In the genomic region with DNA sequence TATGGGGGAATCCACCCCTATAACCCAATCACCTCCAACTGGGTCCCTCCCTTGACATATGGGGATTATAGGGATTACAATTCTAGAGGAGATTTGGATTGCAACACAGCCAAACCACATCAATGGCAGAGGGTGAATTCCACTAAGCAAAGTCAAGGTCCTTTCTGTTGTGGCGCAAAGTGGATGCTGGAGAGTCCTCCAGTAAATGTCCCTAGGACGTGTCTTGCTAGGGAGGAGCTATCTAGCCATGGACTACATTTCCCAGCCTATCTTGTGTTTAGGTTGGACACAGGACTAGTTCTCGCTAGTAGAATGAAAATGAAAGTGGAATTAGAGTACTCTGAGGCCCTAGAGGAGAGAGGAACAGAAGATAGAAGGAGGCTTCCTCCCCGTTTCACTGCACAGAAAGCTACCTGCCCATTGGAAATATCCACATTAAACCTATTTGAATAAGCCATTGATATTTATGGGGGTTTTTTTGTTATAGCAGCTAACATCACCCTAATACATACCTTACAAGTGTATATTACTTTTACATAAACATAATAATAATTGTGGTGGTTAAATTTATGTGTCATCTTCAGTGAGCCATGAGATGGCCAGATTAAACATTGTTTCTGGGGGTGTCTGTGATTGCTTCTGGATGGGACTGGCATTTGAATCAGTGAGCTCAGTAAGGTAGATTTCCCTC, we compare ENCODE assay signal across 1 cellular context.
TF ChIP-seq lines count a peak whose summit lies in the region.

No MANE protein-coding gene starts in this region.

TF ChIP-seq in HepG2, 621 proteins besides CTCF, POLR2A, EP300 and RAD21 (continued from another document and continues in another):
- TF ChIP-seq, protein P1, sequence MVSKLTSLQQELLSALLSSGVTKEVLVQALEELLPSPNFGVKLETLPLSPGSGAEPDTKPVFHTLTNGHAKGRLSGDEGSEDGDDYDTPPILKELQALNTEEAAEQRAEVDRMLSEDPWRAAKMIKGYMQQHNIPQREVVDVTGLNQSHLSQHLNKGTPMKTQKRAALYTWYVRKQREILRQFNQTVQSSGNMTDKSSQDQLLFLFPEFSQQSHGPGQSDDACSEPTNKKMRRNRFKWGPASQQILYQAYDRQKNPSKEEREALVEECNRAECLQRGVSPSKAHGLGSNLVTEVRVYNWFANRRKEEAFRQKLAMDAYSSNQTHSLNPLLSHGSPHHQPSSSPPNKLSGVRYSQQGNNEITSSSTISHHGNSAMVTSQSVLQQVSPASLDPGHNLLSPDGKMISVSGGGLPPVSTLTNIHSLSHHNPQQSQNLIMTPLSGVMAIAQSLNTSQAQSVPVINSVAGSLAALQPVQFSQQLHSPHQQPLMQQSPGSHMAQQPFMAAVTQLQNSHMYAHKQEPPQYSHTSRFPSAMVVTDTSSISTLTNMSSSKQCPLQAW (CRISPR knock-in tag; IDR thresholded peaks at IDR 0.05): no peak
- no peak for TF ChIP-seq MLLT10 (CRISPR knock-in tag; IDR thresholded peaks at IDR 0.05)
- TF ChIP-seq, protein P2, sequence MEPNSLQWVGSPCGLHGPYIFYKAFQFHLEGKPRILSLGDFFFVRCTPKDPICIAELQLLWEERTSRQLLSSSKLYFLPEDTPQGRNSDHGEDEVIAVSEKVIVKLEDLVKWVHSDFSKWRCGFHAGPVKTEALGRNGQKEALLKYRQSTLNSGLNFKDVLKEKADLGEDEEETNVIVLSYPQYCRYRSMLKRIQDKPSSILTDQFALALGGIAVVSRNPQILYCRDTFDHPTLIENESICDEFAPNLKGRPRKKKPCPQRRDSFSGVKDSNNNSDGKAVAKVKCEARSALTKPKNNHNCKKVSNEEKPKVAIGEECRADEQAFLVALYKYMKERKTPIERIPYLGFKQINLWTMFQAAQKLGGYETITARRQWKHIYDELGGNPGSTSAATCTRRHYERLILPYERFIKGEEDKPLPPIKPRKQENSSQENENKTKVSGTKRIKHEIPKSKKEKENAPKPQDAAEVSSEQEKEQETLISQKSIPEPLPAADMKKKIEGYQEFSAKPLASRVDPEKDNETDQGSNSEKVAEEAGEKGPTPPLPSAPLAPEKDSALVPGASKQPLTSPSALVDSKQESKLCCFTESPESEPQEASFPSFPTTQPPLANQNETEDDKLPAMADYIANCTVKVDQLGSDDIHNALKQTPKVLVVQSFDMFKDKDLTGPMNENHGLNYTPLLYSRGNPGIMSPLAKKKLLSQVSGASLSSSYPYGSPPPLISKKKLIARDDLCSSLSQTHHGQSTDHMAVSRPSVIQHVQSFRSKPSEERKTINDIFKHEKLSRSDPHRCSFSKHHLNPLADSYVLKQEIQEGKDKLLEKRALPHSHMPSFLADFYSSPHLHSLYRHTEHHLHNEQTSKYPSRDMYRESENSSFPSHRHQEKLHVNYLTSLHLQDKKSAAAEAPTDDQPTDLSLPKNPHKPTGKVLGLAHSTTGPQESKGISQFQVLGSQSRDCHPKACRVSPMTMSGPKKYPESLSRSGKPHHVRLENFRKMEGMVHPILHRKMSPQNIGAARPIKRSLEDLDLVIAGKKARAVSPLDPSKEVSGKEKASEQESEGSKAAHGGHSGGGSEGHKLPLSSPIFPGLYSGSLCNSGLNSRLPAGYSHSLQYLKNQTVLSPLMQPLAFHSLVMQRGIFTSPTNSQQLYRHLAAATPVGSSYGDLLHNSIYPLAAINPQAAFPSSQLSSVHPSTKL (CRISPR knock-in tag; IDR thresholded peaks at IDR 0.05): peak; percentile 89
- TF ChIP-seq NFYB (CRISPR knock-in tag; IDR thresholded peaks at IDR 0.05): no peak
- no peak for TF ChIP-seq TP53 (CRISPR knock-in tag; conservative IDR thresholded peaks at IDR 0.05)
- TF ChIP-seq ZKSCAN1 (IDR thresholded peaks at IDR 0.05; ENCODE audit: low read length): peak; percentile 15; the same call in 1 of the 2 replicates
- no peak for TF ChIP-seq ZSCAN29 (CRISPR knock-in tag; conservative IDR thresholded peaks at IDR 0.05)
- TF ChIP-seq ARNT (IDR thresholded peaks at IDR 0.05): no peak
- TF ChIP-seq, protein P3, sequence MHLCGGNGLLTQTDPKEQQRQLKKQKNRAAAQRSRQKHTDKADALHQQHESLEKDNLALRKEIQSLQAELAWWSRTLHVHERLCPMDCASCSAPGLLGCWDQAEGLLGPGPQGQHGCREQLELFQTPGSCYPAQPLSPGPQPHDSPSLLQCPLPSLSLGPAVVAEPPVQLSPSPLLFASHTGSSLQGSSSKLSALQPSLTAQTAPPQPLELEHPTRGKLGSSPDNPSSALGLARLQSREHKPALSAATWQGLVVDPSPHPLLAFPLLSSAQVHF (CRISPR knock-in tag; IDR thresholded peaks at IDR 0.05): no peak
- no peak for TF ChIP-seq FOXP1 (IDR thresholded peaks at IDR 0.05)
- 0 out of 2 replicates have a peak, but pooled peaks have one; percentile 14 for TF ChIP-seq FOXP1 (CRISPR knock-in tag; IDR thresholded peaks at IDR 0.05)
- TF ChIP-seq SMAD3 (CRISPR knock-in tag; IDR thresholded peaks at IDR 0.05): no peak
- no peak for TF ChIP-seq ZMYM2 (CRISPR knock-in tag; IDR thresholded peaks at IDR 0.05)
- no peak for TF ChIP-seq ATAD3A (CRISPR knock-in tag; IDR thresholded peaks at IDR 0.05)
- no peak for TF ChIP-seq U2AF2 (IDR thresholded peaks at IDR 0.05; ENCODE audit: low read depth, low read length)
- no peak for TF ChIP-seq EEA1 (CRISPR knock-in tag; IDR thresholded peaks at IDR 0.05; ENCODE audit: borderline replicate concordance)
- no peak for TF ChIP-seq SRSF9 (IDR thresholded peaks at IDR 0.05; ENCODE audit: borderline replicate concordance, insufficient read depth, low read depth, low read length, poor library complexity, severe bottlenecking)
- TF ChIP-seq RXRB (CRISPR knock-in tag; IDR thresholded peaks at IDR 0.05; ENCODE audit: borderline replicate concordance): no peak
- TF ChIP-seq ZNF879 (CRISPR knock-in tag; IDR thresholded peaks at IDR 0.05): no peak
- TF ChIP-seq RAD51 (IDR thresholded peaks at IDR 0.05; ENCODE audit: borderline replicate concordance): no peak
- no peak for TF ChIP-seq CENPBD1 (CRISPR knock-in tag; IDR thresholded peaks at IDR 0.05; ENCODE audit: borderline replicate concordance, low read depth)
- TF ChIP-seq, protein P4, sequence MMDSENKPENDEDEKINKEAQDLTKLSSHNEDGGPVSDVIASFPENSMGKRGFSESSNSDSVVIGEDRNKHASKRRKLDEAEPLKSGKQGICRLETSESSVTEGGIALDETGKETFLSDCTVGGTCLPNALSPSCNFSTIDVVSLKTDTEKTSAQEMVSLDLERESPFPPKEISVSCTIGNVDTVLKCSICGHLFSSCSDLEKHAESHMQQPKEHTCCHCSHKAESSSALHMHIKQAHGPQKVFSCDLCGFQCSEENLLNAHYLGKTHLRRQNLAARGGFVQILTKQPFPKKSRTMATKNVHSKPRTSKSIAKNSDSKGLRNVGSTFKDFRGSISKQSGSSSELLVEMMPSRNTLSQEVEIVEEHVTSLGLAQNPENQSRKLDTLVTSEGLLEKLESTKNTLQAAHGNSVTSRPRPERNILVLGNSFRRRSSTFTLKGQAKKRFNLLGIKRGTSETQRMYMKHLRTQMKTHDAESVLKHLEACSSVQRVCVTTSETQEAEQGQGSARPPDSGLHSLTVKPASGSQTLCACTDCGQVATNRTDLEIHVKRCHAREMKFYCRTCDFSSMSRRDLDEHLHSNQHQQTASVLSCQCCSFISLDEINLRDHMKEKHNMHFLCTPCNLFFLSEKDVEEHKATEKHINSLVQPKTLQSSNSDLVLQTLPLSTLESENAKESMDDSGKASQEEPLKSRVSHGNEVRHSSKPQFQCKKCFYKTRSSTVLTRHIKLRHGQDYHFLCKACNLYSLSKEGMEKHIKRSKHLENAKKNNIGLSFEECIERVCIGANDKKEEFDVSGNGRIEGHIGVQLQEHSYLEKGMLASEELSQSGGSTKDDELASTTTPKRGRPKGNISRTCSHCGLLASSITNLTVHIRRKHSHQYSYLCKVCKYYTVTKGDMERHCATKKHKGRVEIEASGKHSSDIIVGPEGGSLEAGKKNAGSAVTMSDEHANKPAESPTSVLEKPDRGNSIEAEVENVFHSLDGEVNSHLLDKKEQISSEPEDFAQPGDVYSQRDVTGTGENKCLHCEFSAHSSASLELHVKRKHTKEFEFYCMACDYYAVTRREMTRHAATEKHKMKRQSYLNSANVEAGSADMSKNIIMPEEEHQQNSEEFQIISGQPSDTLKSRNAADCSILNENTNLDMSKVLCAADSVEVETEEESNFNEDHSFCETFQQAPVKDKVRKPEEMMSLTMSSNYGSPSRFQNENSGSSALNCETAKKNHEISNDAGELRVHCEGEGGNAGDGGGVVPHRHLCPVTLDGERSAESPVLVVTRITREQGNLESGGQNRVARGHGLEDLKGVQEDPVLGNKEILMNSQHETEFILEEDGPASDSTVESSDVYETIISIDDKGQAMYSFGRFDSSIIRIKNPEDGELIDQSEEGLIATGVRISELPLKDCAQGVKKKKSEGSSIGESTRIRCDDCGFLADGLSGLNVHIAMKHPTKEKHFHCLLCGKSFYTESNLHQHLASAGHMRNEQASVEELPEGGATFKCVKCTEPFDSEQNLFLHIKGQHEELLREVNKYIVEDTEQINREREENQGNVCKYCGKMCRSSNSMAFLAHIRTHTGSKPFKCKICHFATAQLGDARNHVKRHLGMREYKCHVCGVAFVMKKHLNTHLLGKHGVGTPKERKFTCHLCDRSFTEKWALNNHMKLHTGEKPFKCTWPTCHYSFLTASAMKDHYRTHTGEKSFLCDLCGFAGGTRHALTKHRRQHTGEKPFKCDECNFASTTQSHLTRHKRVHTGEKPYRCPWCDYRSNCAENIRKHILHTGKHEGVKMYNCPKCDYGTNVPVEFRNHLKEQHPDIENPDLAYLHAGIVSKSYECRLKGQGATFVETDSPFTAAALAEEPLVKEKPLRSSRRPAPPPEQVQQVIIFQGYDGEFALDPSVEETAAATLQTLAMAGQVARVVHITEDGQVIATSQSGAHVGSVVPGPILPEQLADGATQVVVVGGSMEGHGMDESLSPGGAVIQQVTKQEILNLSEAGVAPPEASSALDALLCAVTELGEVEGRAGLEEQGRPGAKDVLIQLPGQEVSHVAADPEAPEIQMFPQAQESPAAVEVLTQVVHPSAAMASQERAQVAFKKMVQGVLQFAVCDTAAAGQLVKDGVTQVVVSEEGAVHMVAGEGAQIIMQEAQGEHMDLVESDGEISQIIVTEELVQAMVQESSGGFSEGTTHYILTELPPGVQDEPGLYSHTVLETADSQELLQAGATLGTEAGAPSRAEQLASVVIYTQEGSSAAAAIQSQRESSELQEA (CRISPR knock-in tag; IDR thresholded peaks at IDR 0.05; ENCODE audit: not compliant biosample characterization): no peak
- no peak for TF ChIP-seq GABPA (IDR thresholded peaks at IDR 0.05; ENCODE audit: low read depth, low read length)
- TF ChIP-seq GABPA (CRISPR knock-in tag; IDR thresholded peaks at IDR 0.05; ENCODE audit: low read depth): no peak
- TF ChIP-seq TCF7 (IDR thresholded peaks at IDR 0.05; ENCODE audit: low read depth): peak; percentile 87
- TF ChIP-seq, protein P5, sequence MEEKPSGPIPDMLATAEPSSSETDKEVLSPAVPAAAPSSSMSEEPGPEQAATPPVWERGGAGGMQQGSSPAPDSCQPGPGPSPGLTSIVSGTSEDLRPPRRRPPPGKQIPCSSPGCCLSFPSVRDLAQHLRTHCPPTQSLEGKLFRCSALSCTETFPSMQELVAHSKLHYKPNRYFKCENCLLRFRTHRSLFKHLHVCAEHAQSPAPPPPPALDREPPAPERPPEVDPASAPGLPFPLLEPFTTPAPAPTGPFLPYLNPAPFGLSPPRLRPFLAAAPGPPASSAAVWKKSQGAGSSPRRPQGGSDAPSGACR (CRISPR knock-in tag; IDR thresholded peaks at IDR 0.05): no peak
- no peak for TF ChIP-seq HOXA3 (CRISPR knock-in tag; IDR thresholded peaks at IDR 0.05)
- TF ChIP-seq ZBTB8A (CRISPR knock-in tag; IDR thresholded peaks at IDR 0.05; ENCODE audit: borderline replicate concordance, low read depth): no peak
- TF ChIP-seq, protein P6, sequence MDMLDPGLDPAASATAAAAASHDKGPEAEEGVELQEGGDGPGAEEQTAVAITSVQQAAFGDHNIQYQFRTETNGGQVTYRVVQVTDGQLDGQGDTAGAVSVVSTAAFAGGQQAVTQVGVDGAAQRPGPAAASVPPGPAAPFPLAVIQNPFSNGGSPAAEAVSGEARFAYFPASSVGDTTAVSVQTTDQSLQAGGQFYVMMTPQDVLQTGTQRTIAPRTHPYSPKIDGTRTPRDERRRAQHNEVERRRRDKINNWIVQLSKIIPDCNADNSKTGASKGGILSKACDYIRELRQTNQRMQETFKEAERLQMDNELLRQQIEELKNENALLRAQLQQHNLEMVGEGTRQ (IDR thresholded peaks at IDR 0.05; ENCODE audit: low read depth, low read length): no peak
- TF ChIP-seq, protein P6 (CRISPR knock-in tag; IDR thresholded peaks at IDR 0.05; ENCODE audit: borderline replicate concordance): no peak
- no peak for TF ChIP-seq GTF3A (CRISPR knock-in tag; conservative IDR thresholded peaks at IDR 0.05)
- TF ChIP-seq XRCC5 (optimal IDR thresholded peaks at IDR 0.05; ENCODE audit: low read length): no peak
- TF ChIP-seq, protein P7, sequence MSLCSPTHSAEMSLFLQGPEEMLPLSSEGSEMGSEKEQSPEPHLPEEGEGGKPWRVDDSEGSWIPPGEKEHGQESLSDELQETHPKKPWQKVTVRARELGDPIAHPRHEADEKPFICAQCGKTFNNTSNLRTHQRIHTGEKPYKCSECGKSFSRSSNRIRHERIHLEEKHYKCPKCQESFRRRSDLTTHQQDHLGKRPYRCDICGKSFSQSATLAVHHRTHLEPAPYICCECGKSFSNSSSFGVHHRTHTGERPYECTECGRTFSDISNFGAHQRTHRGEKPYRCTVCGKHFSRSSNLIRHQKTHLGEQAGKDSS (CRISPR knock-in tag; IDR thresholded peaks at IDR 0.05; ENCODE audit: borderline replicate concordance, low read depth): no peak
- TF ChIP-seq TCF7L2 (IDR thresholded peaks at IDR 0.05; ENCODE audit: low read depth, low read length): no peak; the same call in 1 of the 2 replicates
- TF ChIP-seq ZNF138 (CRISPR knock-in tag; IDR thresholded peaks at IDR 0.05; ENCODE audit: low read depth): no peak
- peak; percentile 42; the same call in 1 of the 2 replicates for TF ChIP-seq SALL1 (CRISPR knock-in tag; IDR thresholded peaks at IDR 0.05)
- TF ChIP-seq ZNF746 (CRISPR knock-in tag; IDR thresholded peaks at IDR 0.05): no peak
- no peak for TF ChIP-seq GZF1 (CRISPR knock-in tag; IDR thresholded peaks at IDR 0.05)
- TF ChIP-seq REL (CRISPR knock-in tag; conservative IDR thresholded peaks at IDR 0.05): no peak
- no peak for TF ChIP-seq ZNF569 (CRISPR knock-in tag; IDR thresholded peaks at IDR 0.05; ENCODE audit: borderline replicate concordance)
- TF ChIP-seq MTA3 (CRISPR knock-in tag; IDR thresholded peaks at IDR 0.05): no peak
- no peak for TF ChIP-seq GFI1 (CRISPR knock-in tag; IDR thresholded peaks at IDR 0.05; ENCODE audit: borderline replicate concordance)
- TF ChIP-seq ZNF549 (CRISPR knock-in tag; IDR thresholded peaks at IDR 0.05): no peak
- no peak for TF ChIP-seq MAF1 (CRISPR knock-in tag; IDR thresholded peaks at IDR 0.05; ENCODE audit: borderline replicate concordance)
- no peak for TF ChIP-seq ZFP41 (CRISPR knock-in tag; IDR thresholded peaks at IDR 0.05; ENCODE audit: borderline replicate concordance)
- TF ChIP-seq ZFP62 (CRISPR knock-in tag; IDR thresholded peaks at IDR 0.05): no peak
